Comparison of ENCODE assay signal across 9 cellular contexts in genomic region chr5:177601126-177601525, GRCh38. TPM values are rescaled to one million over a fixed set of nuclear protein-coding genes. Genes with fewer than 3 reads are reported as not detected.
A peak's percentile ranks its signal among the peaks of the same experiment; 100 is the strongest.
DNase-seq lines count a peak whose midpoint lies in the region; ATAC-seq, FAIRE-seq and TF ChIP-seq lines count a peak whose summit lies in the region.
"Had no signal": no experiment of that assay in that cellular context is flagged by ENCODE, and none has a peak within 500 bp of the region (broad histone marks: within the 10 kb centered on the region; RNA-seq: fewer than 3 reads in every experiment).

No MANE protein-coding gene starts in this region.

- H2BK5ac ChIP-seq in mesendoderm (ENCODE audit: low read length) (no peak overlapping the region), neuronal stem cell (ENCODE audit: low read length) (no peak overlapping the region)

- no peak for TF ChIP-seq CTCF in A549 (IDR thresholded peaks at IDR 0.05)
- no peak for TF ChIP-seq CTCF in HFFc6 (IDR thresholded peaks at IDR 0.05)
- TF ChIP-seq CTCF in astrocyte of the cerebellum (IDR thresholded peaks at IDR 0.05; ENCODE audit: low read depth, low read length, missing control alignments): no peak

- peak overlapping the region; percentile 91; the same call in 1 of the 2 replicates for H3K27ac Mint-ChIP-seq in HFFc6

- no peaks in the 10 kb centered on the region for H3K9me3 Mint-ChIP-seq in HFFc6

- H3K27ac ChIP-seq in A549: no peak overlapping the region
- H3K27ac ChIP-seq in mesendoderm (ENCODE audit: low read depth, low read length): no peak overlapping the region
- no peak overlapping the region for H3K27ac ChIP-seq in neuronal stem cell (replicated peaks; ENCODE audit: low read length)

- in situ Hi-C loops in astrocyte of the cerebellum (cut with HindIII; ENCODE audit: low sequenced_read_pairs): no loop called here

- no peak overlapping the region for H2AFZ ChIP-seq in neuronal stem cell (ENCODE audit: low read length)

- POLR2A ChIA-PET in A549 (lab: Yijun Ruan, JAX): no interaction called here

- H2BK12ac ChIP-seq in neuronal stem cell (ENCODE audit: low read length): no peak overlapping the region

- H2BK120ac ChIP-seq in mesendoderm (ENCODE audit: low read depth, low read length) (no peak overlapping the region), neuronal stem cell (ENCODE audit: low read depth, low read length) (no peak overlapping the region)

- peaks cover 15% of the 10 kb centered on the region for H3K36me3 Mint-ChIP-seq in HFFc6 (ENCODE audit: low read depth)

- H3K27me3 Mint-ChIP-seq in HFFc6 (ENCODE audit: insufficient read depth): peaks cover 5% of the 10 kb centered on the region; the same call in 1 of the 2 replicates

- H3K27me3 ChIP-seq in mesendoderm (ENCODE audit: insufficient read depth, low read length, poor library complexity) (no peaks in the 10 kb centered on the region), neuronal stem cell (ENCODE audit: control insufficient read depth in 3 of 3, insufficient read depth in 3 of 3, low read depth in 1 of 3, low read length in 3 of 3) (no peaks in the 10 kb centered on the region)

- H3K36me3 ChIP-seq in mesendoderm (ENCODE audit: control insufficient read depth, insufficient read depth, low read length): peaks cover 4% of the 10 kb centered on the region
- peaks cover 13 to 21% of the 10 kb centered on the region in 2 donors for H3K36me3 ChIP-seq in neuronal stem cell (replicated peaks in 1 of 2; ENCODE audit: control insufficient read depth in 2 of 2, insufficient read depth in 2 of 2, low read length in 2 of 2)

- H3K9me3 ChIP-seq in A549 (no peaks in the 10 kb centered on the region), neuronal stem cell (replicated peaks in 1 of 2; ENCODE audit: control insufficient read depth in 2 of 2, insufficient read depth in 1 of 2, low read depth in 1 of 2, low read length in 2 of 2) (no peaks in the 10 kb centered on the region)

- WGBS in A549 (ENCODE audit: missing lambda C conversion rate): 94% methylated on average over 11 of the region's 11 CpGs
- no CpG with 5 or more reads among the region's 11 CpGs for WGBS in mesendoderm (ENCODE audit: extremely low coverage, insufficient coverage, low lambda C conversion rate)
- whole genome bisulfite sequencing in neuronal stem cell (ENCODE audit: extremely low coverage in 2 of 2, insufficient read length in 2 of 2, insufficient replicate concordance in 1 of 2), 2 donors: no CpG with 5 or more reads among the region's 11 CpGs

- H3K4ac ChIP-seq in mesendoderm (ENCODE audit: low read depth, low read length) (no peak overlapping the region), neuronal stem cell (ENCODE audit: low read length) (no peak overlapping the region)

- peaks cover 27% of the 10 kb centered on the region for H3K4me1 Mint-ChIP-seq in HFFc6 (ENCODE audit: low read depth)

- TF ChIP-seq RAD21 in A549 (conservative IDR thresholded peaks at IDR 0.05 in 1 of 2, IDR thresholded peaks at IDR 0.05 in 1 of 2): no peak

- H4K5ac ChIP-seq in mesendoderm (ENCODE audit: low read length): no peak overlapping the region

- ATAC-seq in A549: no peak
- no peak for ATAC-seq in HG03039 (IDR thresholded peaks at IDR 0.05; ENCODE audit: unreplicated experiment)

- DNase-seq in A549 (ENCODE audit: low read depth in 1 of 2, low spot score in 1 of 2) (no peak), HFFc6 (no peak), astrocyte of the cerebellum (ENCODE audit: low read depth) (no peak), mesendoderm (no peak), neuronal stem cell (ENCODE audit: low spot score) (no peak), DMS79 treated with DMSO at 0.1 percent for 48 hours (lab: John Stamatoyannopoulos, UW) (no peak), RKO (ENCODE audit: low spot score) (no peak)
- DNase-seq: NCI-H2029 had no signal

- H3K79me1 ChIP-seq in mesendoderm (ENCODE audit: low read length) (peaks cover 5% of the 10 kb centered on the region), neuronal stem cell (ENCODE audit: low read depth, low read length) (no peaks in the 10 kb centered on the region)

- TF ChIP-seq EP300 in A549 (IDR thresholded peaks at IDR 0.05): no peak

- peak overlapping the region; percentile 96 for H3K4me3 Mint-ChIP-seq in HFFc6

- peak overlapping the region; percentile 95 for H3K56ac ChIP-seq in mesendoderm (ENCODE audit: low read length)

- CTCF ChIA-PET in A549 (lab: Yijun Ruan, JAX): interaction anchor here (1.4 to 1.9 kb wide), 3 partner anchors 8 to 43 kb away, joined by 3 to 9 read pairs (median 6); no protein-coding TSS in a partner anchor

- no peak for FAIRE-seq in A549 (lab: Jason Lieb, UNC)

- peaks cover 3% of the 10 kb centered on the region for H3K79me2 ChIP-seq in mesendoderm (ENCODE audit: control insufficient read depth, insufficient read depth, low read length)

- no peak for TF ChIP-seq POLR2A in A549 (IDR thresholded peaks at IDR 0.05; ENCODE audit: low read length)

- no peak overlapping the region for H3K9ac ChIP-seq in mesendoderm (ENCODE audit: low read length)
- H3K9ac ChIP-seq in neuronal stem cell (ENCODE audit: low read depth, low read length, poor library complexity): no peak overlapping the region

- peak overlapping the region; percentile 94 for H3K4me2 ChIP-seq in A549
- H3K4me2 ChIP-seq in mesendoderm (ENCODE audit: low read length): no peak overlapping the region
- no peak overlapping the region for H3K4me2 ChIP-seq in neuronal stem cell (ENCODE audit: insufficient read depth, low read length, poor library complexity, severe bottlenecking)

- H4K8ac ChIP-seq in mesendoderm (ENCODE audit: low read depth, low read length): no peak overlapping the region
- no peak overlapping the region for H4K8ac ChIP-seq in neuronal stem cell (ENCODE audit: low read depth, low read length)

- H2BK15ac ChIP-seq in mesendoderm (replicated peaks; ENCODE audit: low read depth) (no peak overlapping the region), neuronal stem cell (ENCODE audit: low read length) (no peak overlapping the region)

- H3K14ac ChIP-seq in neuronal stem cell (ENCODE audit: low read length): no peak overlapping the region

- peaks cover 20% of the 10 kb centered on the region; the same call in 2 of the 3 replicates for H3K4me1 ChIP-seq in A549
- peaks cover 3% of the 10 kb centered on the region for H3K4me1 ChIP-seq in mesendoderm (ENCODE audit: control insufficient read depth, low read depth, low read length)
- peaks cover 3 to 5% of the 10 kb centered on the region in 2 donors for H3K4me1 ChIP-seq in neuronal stem cell (ENCODE audit: control insufficient read depth in 2 of 2, insufficient read depth in 1 of 2, low read depth in 1 of 2, low read length in 2 of 2)

- H3K18ac ChIP-seq in mesendoderm (ENCODE audit: low read length) (no peak overlapping the region), neuronal stem cell (ENCODE audit: low read length) (no peak overlapping the region)

- H3K23ac ChIP-seq in mesendoderm (ENCODE audit: low read length): no peak overlapping the region
- no peak overlapping the region for H3K23ac ChIP-seq in neuronal stem cell (ENCODE audit: low read depth, low read length, poor library complexity)

- H4K91ac ChIP-seq in neuronal stem cell (ENCODE audit: low read depth, low read length, poor library complexity): no peak overlapping the region

- no peak overlapping the region for H2AK5ac ChIP-seq in mesendoderm (ENCODE audit: low read length)
- no peak overlapping the region for H2AK5ac ChIP-seq in neuronal stem cell (ENCODE audit: low read depth, low read length)

- H3K4me3 ChIP-seq in A549 (peak overlapping the region; percentile 70; the same call in 2 of the 3 replicates), astrocyte of the cerebellum (ENCODE audit: low read depth, low read length) (peak overlapping the region; percentile 81), mesendoderm (ENCODE audit: low read length) (no peak overlapping the region), neuronal stem cell (ENCODE audit: low read length in 2 of 2) (peak overlapping the region in 1 of 2 donors; percentile 81)

TF ChIP-seq in A549, 52 proteins besides CTCF, POLR2A, EP300 and RAD21 (continues in another document):
- TF ChIP-seq ZC3H11A (IDR thresholded peaks at IDR 0.05): no peak
- TF ChIP-seq CBX8 (IDR thresholded peaks at IDR 0.05): no peak
- no peak for TF ChIP-seq HDAC2 (IDR thresholded peaks at IDR 0.05)
- TF ChIP-seq EHMT2 (IDR thresholded peaks at IDR 0.05; ENCODE audit: low read depth): no peak

RNA-seq across cellular contexts. Expression of gene B4GALT7, which starts 1.2 kb away (rescaled TPM):
- polyA plus RNA-seq in A549 (2011; rRNA removed) (13.0 and 13.3 TPM in 2 replicates), A549 (2017; fragmentation: RNase III; extraction: RNeasy Plus Mini Kit Qiagen cat#74134 plus additional on column Dnase treatment) (17.1 to 18.2 TPM (median 18.0 TPM) in 3 replicates)
- 29.2 and 40.8 TPM in 2 replicates for polyA plus RNA-seq in A549 (2012; cell fraction: cytosol; rRNA removed)
- 46.0 and 64.4 TPM in 2 replicates for polyA plus RNA-seq in A549 (2012; cell fraction: nucleus; rRNA removed)
- 15.7 and 20.9 TPM in 2 replicates for polyA minus RNA-seq in A549 (2011; rRNA and poly(A)+ RNA removed)
- total RNA-seq in HFFc6 (2021; fragmentation: NEBNext Ultra II Directional; extraction: Animal tissue kit (Norgen Biotek cat#: 25700)): 10 to 100 TPM; 39.5 to 54.0 (median 42.9) TPM
- polyA plus RNA-seq in mesendoderm (2013, experiment 1 of 2): 15.3 TPM
- 15.9 TPM for polyA plus RNA-seq in mesendoderm (2013, experiment 2 of 2)
- 12.9 TPM for polyA plus RNA-seq in neuronal stem cell (2013, experiment 1 of 2)
- polyA plus RNA-seq in neuronal stem cell (2013, experiment 2 of 2): 13.2 TPM

RNA-seq across cellular contexts. Expression of gene TMED9, which starts 9.1 kb away (rescaled TPM):
- 168 and 212 TPM in 2 replicates for polyA plus RNA-seq in A549 (2011; rRNA removed)
- polyA plus RNA-seq in A549 (2012; cell fraction: cytosol; rRNA removed): 202 and 215 TPM in 2 replicates
- polyA plus RNA-seq in A549 (2012; cell fraction: nucleus; rRNA removed): 186 and 187 TPM in 2 replicates
- 218 to 239 TPM (median 236 TPM) in 3 replicates for polyA plus RNA-seq in A549 (2017; fragmentation: RNase III; extraction: RNeasy Plus Mini Kit Qiagen cat#74134 plus additional on column Dnase treatment)
- 124 and 144 TPM in 2 replicates for polyA minus RNA-seq in A549 (2011; rRNA and poly(A)+ RNA removed)
- 100 to 1,000 TPM; 350 to 457 (median 354) TPM for total RNA-seq in HFFc6 (2021; fragmentation: NEBNext Ultra II Directional; extraction: Animal tissue kit (Norgen Biotek cat#: 25700))
- polyA plus RNA-seq in mesendoderm (2013, experiment 1 of 2): 110 TPM
- 109 TPM for polyA plus RNA-seq in mesendoderm (2013, experiment 2 of 2)
- 63.0 TPM for polyA plus RNA-seq in neuronal stem cell (2013, experiment 1 of 2)
- polyA plus RNA-seq in neuronal stem cell (2013, experiment 2 of 2): 62.9 TPM

RNA-seq across cellular contexts. Expression of gene FAM193B, which starts 46.8 kb away (rescaled TPM):
- polyA plus RNA-seq in A549 (2011; rRNA removed) (19.4 and 23.0 TPM in 2 replicates), A549 (2017; fragmentation: RNase III; extraction: RNeasy Plus Mini Kit Qiagen cat#74134 plus additional on column Dnase treatment) (24.9 to 31.9 TPM (median 28.9 TPM) in 3 replicates)
- 29.5 and 29.6 TPM in 2 replicates for polyA plus RNA-seq in A549 (2012; cell fraction: cytosol; rRNA removed)
- 184 and 207 TPM in 2 replicates for polyA plus RNA-seq in A549 (2012; cell fraction: nucleus; rRNA removed)
- polyA minus RNA-seq in A549 (2011; rRNA and poly(A)+ RNA removed): 10.5 and 18.4 TPM in 2 replicates
- 10 to 100 TPM; 16.1 to 25.6 (median 21.6) TPM for total RNA-seq in HFFc6 (2021; fragmentation: NEBNext Ultra II Directional; extraction: Animal tissue kit (Norgen Biotek cat#: 25700))
- 34.2 TPM for polyA plus RNA-seq in mesendoderm (2013, experiment 1 of 2)
- 33.5 TPM for polyA plus RNA-seq in mesendoderm (2013, experiment 2 of 2)
- 58.6 TPM for polyA plus RNA-seq in neuronal stem cell (2013, experiment 1 of 2)
- 63.2 TPM for polyA plus RNA-seq in neuronal stem cell (2013, experiment 2 of 2)
